ENCODE assay signal across 8 cellular contexts in the genomic region with DNA sequence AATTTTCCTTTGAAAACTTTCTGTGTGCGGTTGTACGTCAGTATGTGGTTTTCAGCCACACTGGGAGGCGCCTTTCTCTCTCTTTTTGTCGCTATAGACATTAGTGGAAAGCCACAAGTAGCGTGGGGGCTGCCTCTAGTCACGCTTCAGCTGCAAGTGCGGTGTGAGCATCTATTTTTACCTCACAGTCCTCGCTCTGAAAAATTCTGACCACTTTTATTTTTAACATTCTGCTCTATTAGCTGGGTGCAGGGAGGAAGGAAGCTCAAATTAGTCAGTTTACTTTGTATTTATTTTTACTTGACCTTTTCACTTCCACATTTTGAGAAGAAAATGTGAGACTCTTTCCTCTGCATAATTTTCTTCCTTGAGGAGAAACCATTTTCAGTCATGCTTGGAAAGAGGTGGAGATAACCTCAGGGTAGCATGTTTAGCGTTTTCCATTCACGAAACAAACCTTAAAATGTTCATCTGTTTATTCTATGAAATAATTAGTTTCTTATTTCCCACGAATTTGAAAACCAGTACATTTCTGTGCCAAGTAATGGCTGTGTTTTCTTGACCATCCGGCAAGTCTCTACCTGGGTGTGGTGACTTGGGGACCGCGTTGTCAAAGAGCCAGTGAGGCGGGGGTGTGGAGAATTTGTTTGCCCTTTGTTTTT. TPM values are rescaled to one million over a fixed set of nuclear protein-coding genes. Genes with fewer than 3 reads are reported as not detected.
A peak's percentile ranks its signal among the peaks of the same experiment; 100 is the strongest.
DNase-seq lines count a peak whose midpoint lies in the region; ATAC-seq and TF ChIP-seq lines count a peak whose summit lies in the region.

No MANE protein-coding gene starts in this region.

- no peak overlapping the region for H3K4me3 ChIP-seq in A673 (ENCODE audit: low read depth, low read length, poor library complexity, severe bottlenecking)

- CTCF ChIA-PET in CD4-positive, alpha-beta T cell (lab: Charles Lee): no interaction called here
- CTCF ChIA-PET in activated CD4-positive, alpha-beta T cell treated with anti-CD3 and anti-CD28 coated beads, Interleukin-2, amount 10 ng/mL, durations not matched to agents 7 days and 5 days (lab: Charles Lee): interaction anchor here (1.1 kb wide), 1 partner anchor 20 kb away, joined by 4 read pairs; no protein-coding TSS in a partner anchor
- CTCF ChIA-PET in A673 (lab: Charles Lee): no interaction called here

- H3K27me3 ChIP-seq in CD4-positive, alpha-beta T cell (ENCODE audit: control insufficient read depth, insufficient read depth, low read length): no peaks in the 10 kb centered on the region
- no peaks in the 10 kb centered on the region for H3K27me3 ChIP-seq in A673 (replicated peaks; ENCODE audit: insufficient read depth, low read depth, low read length, poor library complexity)

- H3K9me3 Mint-ChIP-seq in CD4-positive, alpha-beta T cell: peaks cover 2% of the 10 kb centered on the region
- H3K9me3 Mint-ChIP-seq in activated CD4-positive, alpha-beta T cell treated with anti-CD3 and anti-CD28 coated beads, Interleukin-2, amount 10 ng/mL, durations not matched to agents 7 days and 5 days: no peaks in the 10 kb centered on the region

- ATAC-seq in CD4-positive, alpha-beta T cell (ENCODE audit: poor library complexity): peak; percentile 75
- ATAC-seq in GM19438 (IDR thresholded peaks at IDR 0.05; ENCODE audit: low read depth, unreplicated experiment): peak; percentile 88
- peak; percentile 78 for ATAC-seq in HG03520 (IDR thresholded peaks at IDR 0.05; ENCODE audit: unreplicated experiment)
- ATAC-seq in left lobe of liver: no peak

- no peaks in the 10 kb centered on the region for H3K27me3 Mint-ChIP-seq in CD4-positive, alpha-beta T cell
- H3K27me3 Mint-ChIP-seq in activated CD4-positive, alpha-beta T cell treated with anti-CD3 and anti-CD28 coated beads, Interleukin-2, amount 10 ng/mL, durations not matched to agents 7 days and 5 days: no peaks in the 10 kb centered on the region

- peaks cover 76% of the 10 kb centered on the region for H3K4me1 Mint-ChIP-seq in CD4-positive, alpha-beta T cell (ENCODE audit: low read depth)
- peaks cover 65% of the 10 kb centered on the region for H3K4me1 Mint-ChIP-seq in activated CD4-positive, alpha-beta T cell treated with anti-CD3 and anti-CD28 coated beads, Interleukin-2, amount 10 ng/mL, durations not matched to agents 7 days and 5 days

- no peak for TF ChIP-seq CTCF in CD4-positive, alpha-beta T cell (IDR thresholded peaks at IDR 0.05)
- no peak for TF ChIP-seq CTCF in A673 (conservative IDR thresholded peaks at IDR 0.05; ENCODE audit: low read depth, low read length)

- intact Hi-C loops in CD4-positive, alpha-beta T cell (cut with DNase I, micrococcal nuclease): loop anchor here in 1 of 2 experiments (5.0 kb wide), 1 partner anchor 33 kb away; no protein-coding TSS in a partner anchor
- intact Hi-C loops in A673 (cut with micrococcal nuclease; ENCODE audit: unreplicated experiment): no loop called here

- DNase-seq in CD4-positive, alpha-beta T cell: peak in 3 of 10 experiments; percentile 20 to 40 (median 22)
- DNase-seq in activated CD4-positive, alpha-beta T cell treated with anti-CD3 and anti-CD28 coated beads, Interleukin-2, amount 10 ng/mL, durations not matched to agents 7 days and 5 days: peak; percentile 53
- peak; percentile 34 for DNase-seq in kidney glomerular epithelial cell (lab: John Stamatoyannopoulos, UW)
- no peak for DNase-seq in NCI-H146 treated with DMSO at 0.1 percent for 48 hours (lab: John Stamatoyannopoulos, UW; ENCODE audit: unreplicated experiment)
- DNase-seq in A673 (ENCODE audit: low spot score): no peak
- DNase-seq in left lobe of liver (ENCODE audit: low spot score): no peak

- H3K27ac ChIP-seq in CD4-positive, alpha-beta T cell (ENCODE audit: low read depth, low read length): no peak overlapping the region
- no peak overlapping the region for H3K27ac ChIP-seq in A673 (ENCODE audit: low read depth, low read length, poor library complexity, severe bottlenecking)

- H3K36me3 ChIP-seq in A673 (ENCODE audit: insufficient read depth, low read length, poor library complexity, severe bottlenecking): no peaks in the 10 kb centered on the region

- BruUV-seq in A673 (replicated peaks; lab: Mats Ljungman, UMichigan): no TSS peak

- peaks cover 22% of the 10 kb centered on the region for H3K4me1 ChIP-seq in A673 (ENCODE audit: insufficient read depth, low read length, poor library complexity, severe bottlenecking)

- POLR2A ChIA-PET in CD4-positive, alpha-beta T cell (lab: Charles Lee): interaction anchor here (0.6 kb wide), 1 partner anchor 31 kb away, joined by 3 read pairs; no protein-coding TSS in a partner anchor
- POLR2A ChIA-PET in activated CD4-positive, alpha-beta T cell treated with anti-CD3 and anti-CD28 coated beads, Interleukin-2, amount 10 ng/mL, durations not matched to agents 7 days and 5 days (lab: Charles Lee): no interaction called here
- POLR2A ChIA-PET in A673 (lab: Charles Lee; ENCODE audit: low non-redundant PET): interaction anchor here (0.5 kb wide), 1 partner anchor 8 kb away, joined by 3 read pairs; no protein-coding TSS in a partner anchor

- no peaks in the 10 kb centered on the region for H3K36me3 Mint-ChIP-seq in CD4-positive, alpha-beta T cell (ENCODE audit: low read depth)
- H3K36me3 Mint-ChIP-seq in activated CD4-positive, alpha-beta T cell treated with anti-CD3 and anti-CD28 coated beads, Interleukin-2, amount 10 ng/mL, durations not matched to agents 7 days and 5 days (ENCODE audit: low read depth): peaks cover 11% of the 10 kb centered on the region

- H3K4me3 Mint-ChIP-seq in CD4-positive, alpha-beta T cell: peak overlapping the region; percentile 76
- peak overlapping the region; percentile 53 for H3K4me3 Mint-ChIP-seq in activated CD4-positive, alpha-beta T cell treated with anti-CD3 and anti-CD28 coated beads, Interleukin-2, amount 10 ng/mL, durations not matched to agents 7 days and 5 days

- H3K27ac Mint-ChIP-seq in CD4-positive, alpha-beta T cell: peak overlapping the region; percentile 14
- peak overlapping the region; percentile 39 for H3K27ac Mint-ChIP-seq in activated CD4-positive, alpha-beta T cell treated with anti-CD3 and anti-CD28 coated beads, Interleukin-2, amount 10 ng/mL, durations not matched to agents 7 days and 5 days

- H3K9me3 ChIP-seq in CD4-positive, alpha-beta T cell (ENCODE audit: control insufficient read depth, low read length): no peaks in the 10 kb centered on the region
- H3K9me3 ChIP-seq in A673 (ENCODE audit: low read depth, low read length, poor library complexity, severe bottlenecking): no peaks in the 10 kb centered on the region

RNA-seq across cellular contexts. Expression of a gene that starts 35.6 kb away (rescaled TPM):
- total RNA-seq in CD4-positive, alpha-beta T cell: 10 to 100 TPM; 27.5 to 28.6 TPM
- 10 to 100 TPM; 43.3 to 45.4 TPM for total RNA-seq in activated CD4-positive, alpha-beta T cell treated with anti-CD3 and anti-CD28 coated beads, Interleukin-2, amount 10 ng/mL, durations not matched to agents 7 days and 5 days
- total RNA-seq in A673 (2021): 22.6 and 31.9 TPM in 2 replicates
- 9.8 TPM for total RNA-seq in left lobe of liver

Comparison
In these comparisons a context has a peak if more than half of its experiments do, and no peak if none do; other contexts are left out.
1. DNase-seq: peak in activated CD4-positive, alpha-beta T cell treated with anti-CD3 and anti-CD28 coated beads, Interleukin-2, amount 10 ng/mL, durations not matched to agents 7 days and 5 days (single experiment) and kidney glomerular epithelial cell (single experiment); none in NCI-H146 treated with DMSO at 0.1 percent for 48 hours (single experiment), A673 (single experiment) and left lobe of liver (single experiment).